ENCODE assay signal across 8 cellular contexts in the genomic region with DNA sequence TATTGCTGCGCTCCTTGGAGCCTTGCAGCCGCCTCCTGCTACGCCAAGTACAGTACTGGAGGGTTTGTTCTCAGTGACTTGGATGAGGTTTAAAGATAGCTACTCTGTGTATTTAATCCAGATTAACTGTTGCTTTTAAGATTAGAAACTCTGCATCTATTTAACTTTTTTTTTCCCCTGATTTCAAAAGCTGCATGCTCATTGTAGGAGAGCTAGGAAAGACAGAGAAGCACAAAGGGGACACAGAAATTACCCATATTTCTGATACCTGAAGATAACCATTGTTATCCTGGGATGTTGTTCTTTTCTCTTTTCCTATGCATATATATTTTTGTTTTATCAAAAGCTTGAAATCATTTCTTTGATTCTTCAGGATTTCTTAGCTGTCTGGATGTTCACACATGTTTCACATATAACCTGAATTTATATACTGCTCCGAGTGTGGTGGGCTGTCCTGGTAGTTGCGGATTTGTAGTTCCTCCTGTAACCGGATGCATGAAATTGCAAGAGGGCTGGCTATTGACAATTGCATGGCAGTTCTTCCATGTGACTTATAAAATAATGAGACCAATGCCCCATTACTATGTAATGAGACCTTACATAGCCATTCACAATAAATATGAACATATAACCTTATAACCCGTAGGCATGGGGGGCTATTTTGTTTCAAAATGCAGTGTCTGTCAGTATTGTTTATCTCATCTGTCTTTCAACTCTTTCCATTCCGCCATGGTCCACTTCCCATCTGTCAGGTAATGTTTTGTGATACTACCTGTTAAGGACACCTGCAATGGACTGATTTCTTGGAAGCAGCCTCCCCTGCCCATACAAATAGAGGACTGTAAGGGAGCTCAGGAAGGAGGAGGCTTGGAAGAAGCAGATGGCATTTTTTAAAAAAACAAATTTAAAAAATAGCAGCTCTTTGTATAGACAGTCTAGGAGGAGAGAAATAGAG. TPM values are rescaled to one million over a fixed set of nuclear protein-coding genes. Genes with fewer than 3 reads are reported as not detected.
DNase-seq lines count a peak whose midpoint lies in the region; ATAC-seq and TF ChIP-seq lines count a peak whose summit lies in the region.

No MANE protein-coding gene starts in this region.

- H3K9ac ChIP-seq in colonic mucosa (ENCODE audit: low read depth in 2 of 2, low read length in 2 of 2) = peak overlapping the region in 1 of 2 donors; percentile 96

- ATAC-seq in HG03135 (IDR thresholded peaks at IDR 0.05; ENCODE audit: unreplicated experiment) (no peak), GM21381 (IDR thresholded peaks at IDR 0.05; ENCODE audit: unreplicated experiment) (no peak)

- TF ChIP-seq CTCF in colonic mucosa (IDR thresholded peaks at IDR 0.05) (no peak), vagina (IDR thresholded peaks at IDR 0.05) (no peak)

- peak overlapping the region; percentile 89 for H3K27ac ChIP-seq in colonic mucosa
- H3K27ac ChIP-seq in vagina = peak overlapping the region; percentile 92

- H3K4me1 ChIP-seq in colonic mucosa = no peaks in the 10 kb centered on the region
- H3K4me1 ChIP-seq in vagina = peaks cover 34% of the 10 kb centered on the region

- no peaks in the 10 kb centered on the region for H3K36me3 ChIP-seq in colonic mucosa
- no peaks in the 10 kb centered on the region for H3K36me3 ChIP-seq in vagina

- intact Hi-C loops in colonic mucosa (cut with DNase I) = loop anchor here (2.0 kb wide), 1 partner anchor 79 kb away; no protein-coding TSS in a partner anchor
- intact Hi-C loops in vagina (cut with DNase I) = loop anchor here (2.0 kb wide), 1 partner anchor 63 kb away; no protein-coding TSS in a partner anchor

- peak; percentile 10 for DNase-seq in DMS79 treated with DMSO at 0.1 percent for 48 hours (lab: John Stamatoyannopoulos, UW)
- no peak for DNase-seq in DMS79 (lab: John Stamatoyannopoulos, UW)
- DNase-seq in NCI-H526 (lab: John Stamatoyannopoulos, UW) = peak; percentile 14 to 36
- peak; percentile 46 for DNase-seq in colonic mucosa
- peak; percentile 19 for DNase-seq in midbrain (lab: John Stamatoyannopoulos, UW)
- no peak for DNase-seq in vagina (ENCODE audit: extremely low spot score in 2 of 2)

- TF ChIP-seq POLR2A in vagina (IDR thresholded peaks at IDR 0.05) = no peak

- H3K9me3 ChIP-seq in colonic mucosa = no peaks in the 10 kb centered on the region
- no peaks in the 10 kb centered on the region for H3K9me3 ChIP-seq in vagina

- H3K27me3 ChIP-seq in colonic mucosa (no peaks in the 10 kb centered on the region), vagina (no peaks in the 10 kb centered on the region)

- H3K4me3 ChIP-seq in colonic mucosa (peak overlapping the region; percentile 88), vagina (peak overlapping the region; percentile 81 to 95)

RNA-seq across cellular contexts. Expression of a gene that starts 1.4 kb away (rescaled TPM):
- 10 to 100 TPM; 43.0 to 58.6 TPM for total RNA-seq in colonic mucosa
- 15.0 TPM for total RNA-seq in vagina

Comparison
In these comparisons a context has a peak if more than half of its experiments do, and no peak if none do; other contexts are left out.
1. DNase-seq: peak in DMS79 treated with DMSO at 0.1 percent for 48 hours (single experiment), NCI-H526 (2 of 2), colonic mucosa (single experiment) and midbrain (single experiment); none in DMS79 (single experiment) and vagina (0 of 2).